8 cellular contexts compared by ENCODE assay signal in the genomic region with DNA sequence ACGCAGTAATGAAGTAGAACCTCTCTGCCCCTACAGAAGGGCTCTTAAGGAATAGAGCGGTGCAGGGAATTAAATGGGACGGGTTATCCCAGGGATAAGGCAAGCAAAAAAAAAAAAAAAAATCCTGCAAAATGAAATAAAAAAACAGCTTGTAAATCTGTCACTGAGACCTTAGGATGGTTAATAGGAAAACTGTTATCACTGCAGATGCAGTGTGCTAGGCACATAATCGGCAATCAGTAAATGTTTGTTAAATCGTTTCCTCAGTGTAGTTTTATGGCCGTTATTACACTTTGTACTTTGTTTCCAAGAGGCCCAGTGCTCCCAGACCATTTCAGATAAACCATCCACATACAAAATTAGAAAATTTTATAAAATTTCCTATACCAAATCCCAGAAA. TPM values are rescaled to one million over a fixed set of nuclear protein-coding genes. Genes with fewer than 3 reads are reported as not detected.
DNase-seq lines count a peak whose midpoint lies in the region; ATAC-seq and TF ChIP-seq lines count a peak whose summit lies in the region.

No MANE protein-coding gene starts in this region.

- H3K27me3 ChIP-seq in CD4-positive, alpha-beta T cell (ENCODE audit: control insufficient read depth, insufficient read depth, low read length) = no peaks in the 10 kb centered on the region
- H3K27me3 ChIP-seq in MG63 (no peaks in the 10 kb centered on the region), ectodermal cell (ENCODE audit: control insufficient read depth, insufficient read depth, low read length, poor library complexity, severe bottlenecking) (no peaks in the 10 kb centered on the region)

- H3K27ac Mint-ChIP-seq in CD4-positive, alpha-beta T cell = peak overlapping the region; percentile 97
- peak overlapping the region; percentile 100 for H3K27ac Mint-ChIP-seq in nephron progenitor cell

- no peak for DNase-seq in CD4-positive, alpha-beta T cell
- DNase-seq in MG63 (no peak), nephron progenitor cell (no peak), hypothalamus (lab: John Stamatoyannopoulos, UW) (no peak), epidermal melanocyte (ENCODE audit: insufficient read length, low spot score) (no peak), RPMI8226 (no peak)
- no peak for DNase-seq in stimulated activated CD4-positive, alpha-beta T cell treated with anti-CD3 and anti-CD28 coated beads, Interleukin-2, amount 100 ng/mL, for 48 hours

- CTCF ChIA-PET in CD4-positive, alpha-beta T cell (lab: Charles Lee) = no interaction called here

- intact Hi-C loops in CD4-positive, alpha-beta T cell (cut with DNase I, micrococcal nuclease) = loop anchor here in 1 of 2 experiments (5.0 to 10.0 kb wide), 3 partner anchors 62 to 1196 kb away; a partner anchor contains a TSS

- ATAC-seq in CD4-positive, alpha-beta T cell (ENCODE audit: poor library complexity) = no peak

- H3K4me3 ChIP-seq in MG63 (peak overlapping the region; percentile 66), ectodermal cell (ENCODE audit: insufficient read depth, low read depth, low read length) (peak overlapping the region; percentile 69)

- peak overlapping the region; percentile 92 for H3K27ac ChIP-seq in CD4-positive, alpha-beta T cell (ENCODE audit: low read depth, low read length)
- H3K27ac ChIP-seq in ectodermal cell (ENCODE audit: insufficient read depth, low read depth, low read length, poor library complexity, severe bottlenecking) = no peak overlapping the region

- H3K36me3 ChIP-seq in MG63 (peaks cover 12% of the 10 kb centered on the region), ectodermal cell (ENCODE audit: control insufficient read depth, insufficient read depth, low read length) (peaks cover 6% of the 10 kb centered on the region)

- 44% methylated on average over 3 to 6 of the region's 6 CpGs for WGBS in ectodermal cell, 2 experiments

- peak overlapping the region; percentile 97 for H3K4me3 Mint-ChIP-seq in CD4-positive, alpha-beta T cell
- H3K4me3 Mint-ChIP-seq in nephron progenitor cell = peak overlapping the region; percentile 95

- H3K27me3 Mint-ChIP-seq in CD4-positive, alpha-beta T cell = no peaks in the 10 kb centered on the region
- no peaks in the 10 kb centered on the region for H3K27me3 Mint-ChIP-seq in nephron progenitor cell (ENCODE audit: low read depth, poor library complexity)

- H3K4me1 Mint-ChIP-seq in CD4-positive, alpha-beta T cell (ENCODE audit: low read depth) = peaks cover 45% of the 10 kb centered on the region
- peaks cover 19% of the 10 kb centered on the region for H3K4me1 Mint-ChIP-seq in nephron progenitor cell

- POLR2A ChIA-PET in CD4-positive, alpha-beta T cell (lab: Charles Lee) = interaction anchor here (0.9 kb wide), 1 partner anchor 523 kb away, joined by 3 read pairs; a partner anchor contains a TSS

- H3K36me3 Mint-ChIP-seq in CD4-positive, alpha-beta T cell (ENCODE audit: low read depth) = peaks cover 43% of the 10 kb centered on the region
- H3K36me3 Mint-ChIP-seq in nephron progenitor cell (ENCODE audit: low read depth) = peaks cover 15% of the 10 kb centered on the region

- H3K4me1 ChIP-seq in ectodermal cell (ENCODE audit: control insufficient read depth, insufficient read depth, low read length) = no peaks in the 10 kb centered on the region

- no peak for TF ChIP-seq CTCF in CD4-positive, alpha-beta T cell (IDR thresholded peaks at IDR 0.05)
- TF ChIP-seq CTCF in nephron progenitor cell (IDR thresholded peaks at IDR 0.05) = no peak

- no peaks in the 10 kb centered on the region for H3K9me3 ChIP-seq in CD4-positive, alpha-beta T cell (ENCODE audit: control insufficient read depth, low read length)
- no peaks in the 10 kb centered on the region for H3K9me3 ChIP-seq in MG63
- no peaks in the 10 kb centered on the region for H3K9me3 ChIP-seq in ectodermal cell (ENCODE audit: control insufficient read depth, low read length)

- H3K9me3 Mint-ChIP-seq in CD4-positive, alpha-beta T cell = no peaks in the 10 kb centered on the region
- H3K9me3 Mint-ChIP-seq in nephron progenitor cell = peaks cover 45% of the 10 kb centered on the region

RNA-seq across cellular contexts. Expression of a gene that starts 1.0 kb away (rescaled TPM):
- total RNA-seq in CD4-positive, alpha-beta T cell = 10 to 100 TPM; 50.9 to 51.4 TPM
- total RNA-seq in MG63 (2014; rRNA removed; shearing (Covaris generic); ENCODE audit: low replicate concordance) = 25.9 and 40.6 TPM in 2 replicates
- 118 TPM for polyA plus RNA-seq in ectodermal cell (2013, experiment 1 of 4)
- polyA plus RNA-seq in ectodermal cell (2013, experiment 2 of 4) = 121 TPM
- 69.7 TPM for polyA plus RNA-seq in ectodermal cell (2013, experiment 3 of 4)
- 75.7 TPM for polyA plus RNA-seq in ectodermal cell (2013, experiment 4 of 4)

RNA-seq across cellular contexts. Expression of a gene that starts 1.3 kb away (rescaled TPM):
- 10 to 100 TPM; 26.6 to 26.8 TPM for total RNA-seq in CD4-positive, alpha-beta T cell
- total RNA-seq in MG63 (2014; rRNA removed; shearing (Covaris generic); ENCODE audit: low replicate concordance) = 30.1 and 34.8 TPM in 2 replicates
- 42.4 TPM for polyA plus RNA-seq in ectodermal cell (2013, experiment 1 of 4)
- 47.1 TPM for polyA plus RNA-seq in ectodermal cell (2013, experiment 2 of 4)
- polyA plus RNA-seq in ectodermal cell (2013, experiment 3 of 4) = 34.9 TPM
- polyA plus RNA-seq in ectodermal cell (2013, experiment 4 of 4) = 34.0 TPM

RNA-seq across cellular contexts. Expression of a gene that starts 18.2 kb away (rescaled TPM):
- total RNA-seq in CD4-positive, alpha-beta T cell = 100 to 1,000 TPM; 417 to 536 TPM
- total RNA-seq in MG63 (2014; rRNA removed; shearing (Covaris generic); ENCODE audit: low replicate concordance) = 879 and 3,439 TPM in 2 replicates
- 2,488 TPM for polyA plus RNA-seq in ectodermal cell (2013, experiment 1 of 4)
- polyA plus RNA-seq in ectodermal cell (2013, experiment 2 of 4) = 2,299 TPM
- 2,315 TPM for polyA plus RNA-seq in ectodermal cell (2013, experiment 3 of 4)
- polyA plus RNA-seq in ectodermal cell (2013, experiment 4 of 4) = 2,702 TPM

RNA-seq across cellular contexts. Expression of a gene that starts 23.1 kb away (rescaled TPM):
- total RNA-seq in CD4-positive, alpha-beta T cell = under 1 TPM; 0.42 to 0.49 TPM
- total RNA-seq in MG63 (2014; rRNA removed; shearing (Covaris generic); ENCODE audit: low replicate concordance) = 0.59 TPM in 1 of 2 replicates, not detected in the other
- 0.87 TPM for polyA plus RNA-seq in ectodermal cell (2013, experiment 1 of 4)
- 0.76 TPM for polyA plus RNA-seq in ectodermal cell (2013, experiment 2 of 4)
- polyA plus RNA-seq in ectodermal cell (2013, experiment 3 of 4) = 0.80 TPM
- 0.69 TPM for polyA plus RNA-seq in ectodermal cell (2013, experiment 4 of 4)
